In genomic region chr10:15121707-15122106, GRCh38 we compare ENCODE assay signal across 1 cellular context.
TF ChIP-seq lines count a peak whose summit lies in the region.

No MANE protein-coding gene starts in this region.

TF ChIP-seq in HepG2, 621 proteins besides CTCF, POLR2A, EP300 and RAD21:
- TF ChIP-seq ATRX (CRISPR knock-in tag; IDR thresholded peaks at IDR 0.05; ENCODE audit: borderline replicate concordance) (no peak), ATF7 (IDR thresholded peaks at IDR 0.05) (peak; percentile 71), ATF7 (CRISPR knock-in tag; IDR thresholded peaks at IDR 0.05) (no peak)
TF ChIP-seq in HepG2: peak in this region for 1.
